ENCODE assay signal across 19 cellular contexts in genomic region chr13:110556224-110556606, GRCh38. TPM values are rescaled to one million over a fixed set of nuclear protein-coding genes. Genes with fewer than 3 reads are reported as not detected.
DNase-seq lines count a peak whose midpoint lies in the region; ATAC-seq, FAIRE-seq and TF ChIP-seq lines count a peak whose summit lies in the region.
"Had no signal": no experiment of that assay in that cellular context is flagged by ENCODE, and none has a peak within 500 bp of the region (broad histone marks: within the 10 kb centered on the region; RNA-seq: fewer than 3 reads in every experiment).

No MANE protein-coding gene starts in this region.

- H3K36me3 Mint-ChIP-seq in Calu3 (ENCODE audit: insufficient read depth, unreplicated experiment) (peaks cover 40% of the 10 kb centered on the region), mesothelial cell of epicardium (peaks cover 12% of the 10 kb centered on the region)

- ATAC-seq in body of pancreas (no peak), GM18517 (IDR thresholded peaks at IDR 0.05; ENCODE audit: unreplicated experiment) (no peak)
- ATAC-seq: activated naive CD8-positive, alpha-beta T cell treated with anti-CD3 and anti-CD28 coated beads, Interleukin-2, amount 50 U/mL, for 24 hours; T-cell had no signal

- intact Hi-C loops in Calu3 (cut with micrococcal nuclease; ENCODE audit: unreplicated experiment), result loop anchor here (10.0 kb wide), 2 partner anchors 51 to 101 kb away; no protein-coding TSS in a partner anchor
- intact Hi-C loops in body of pancreas (cut with DNase I), result no loop called here
- intact Hi-C loops in stomach (cut with DNase I; ENCODE audit: low total_unique reads), result no loop called here

- H3K27me3 ChIP-seq in body of pancreas, result no peaks in the 10 kb centered on the region
- H3K27me3 ChIP-seq in stomach, result no peaks in the 10 kb centered on the region
- H3K27me3 ChIP-seq: gastroesophageal sphincter, uterus had no signal

- FAIRE-seq in H54 (lab: Jason Lieb, UNC), result no peak

- no peak for TF ChIP-seq POLR2A in body of pancreas (IDR thresholded peaks at IDR 0.05)
- TF ChIP-seq POLR2A in stomach (IDR thresholded peaks at IDR 0.05), result no peak
- TF ChIP-seq POLR2A in H54 (IDR thresholded peaks at IDR 0.05; ENCODE audit: low read depth, low read length), result no peak

- no TSS peak for BruUV-seq in Calu3 (replicated peaks; lab: Mats Ljungman, UMichigan)

- peaks cover 86% of the 10 kb centered on the region for H3K4me1 ChIP-seq in body of pancreas
- peaks cover 23 to 91% (median 76%) of the 10 kb centered on the region in 4 donors for H3K4me1 ChIP-seq in stomach
- H3K4me1 ChIP-seq: uterus had no signal

- H3K9me3 Mint-ChIP-seq in Calu3 (ENCODE audit: low read depth, unreplicated experiment) (no peaks in the 10 kb centered on the region), mesothelial cell of epicardium (peaks cover 5% of the 10 kb centered on the region)
- H3K9me3 Mint-ChIP-seq: activated CD4-positive, alpha-beta T cell treated with anti-CD3 and anti-CD28 coated beads, Interleukin-2, amount 10 ng/mL, durations not matched to agents 24 days and 14 days; activated naive CD8-positive, alpha-beta T cell treated with anti-CD3 and anti-CD28 coated beads, Interleukin-2, amount 50 U/mL, for 24 hours; stimulated activated naive CD8-positive, alpha-beta T cell treated with anti-CD3 and anti-CD28 coated beads, Interleukin-15, Interleukin-2, amounts not matched to agents 100 ng/mL and 50 ng/mL, for 24 hours had no signal

- WGBS in body of pancreas, 2 donors, result 33 to 38% methylated on average over 1 of the region's 1 CpG
- 19 to 78% (median 51%) methylated on average over 1 of the region's 1 CpG for WGBS in stomach, 5 donors

- H3K27me3 Mint-ChIP-seq in Calu3 (ENCODE audit: unreplicated experiment), result no peaks in the 10 kb centered on the region
- H3K27me3 Mint-ChIP-seq in mesothelial cell of epicardium (ENCODE audit: low read depth), result no peaks in the 10 kb centered on the region
- H3K27me3 Mint-ChIP-seq: CD4-positive, alpha-beta memory T cell; T-cell had no signal

- no peak for TF ChIP-seq EP300 in stomach (IDR thresholded peaks at IDR 0.05)

- H3K9me3 ChIP-seq in body of pancreas, result no peaks in the 10 kb centered on the region
- H3K9me3 ChIP-seq in stomach, result no peaks in the 10 kb centered on the region
- H3K9me3 ChIP-seq: gastroesophageal sphincter, uterus had no signal

- DNase-seq in Calu3, result no peak
- no peak for DNase-seq in body of pancreas
- DNase-seq in mesothelial cell of epicardium (ENCODE audit: low spot score in 2 of 2, unreplicated experiment in 2 of 2), result no peak
- no peak for DNase-seq in stomach
- DNase-seq in H54 (ENCODE audit: insufficient read length, low spot score), result no peak
- DNase-seq in HPDE6-E6E7 (ENCODE audit: extremely low spot score), result no peak
- DNase-seq in GM19240 (ENCODE audit: insufficient read length, low spot score), result no peak
- DNase-seq: activated CD4-positive, alpha-beta T cell treated with anti-CD3 and anti-CD28 coated beads, Interleukin-2, amount 10 ng/mL, durations not matched to agents 24 days and 14 days; activated CD8-positive, alpha-beta memory T cell treated with anti-CD3 and anti-CD28 coated beads, Interleukin-2, amount 50 U/mL, for 4 hours; activated naive CD8-positive, alpha-beta T cell treated with anti-CD3 and anti-CD28 coated beads, Interleukin-2, amount 50 U/mL, for 24 hours; CD4-positive, alpha-beta memory T cell; NCI-H1105 treated with DMSO at 0.1 percent for 48 hours; NCI-H2081 treated with DMSO at 0.1 percent for 48 hours; NCI-H524; uterus had no signal

- H3K4me3 Mint-ChIP-seq in Calu3 (ENCODE audit: low read depth, unreplicated experiment) (peak overlapping the region; percentile 59), mesothelial cell of epicardium (no peak overlapping the region)
- H3K4me3 Mint-ChIP-seq: activated CD4-positive, alpha-beta T cell treated with anti-CD3 and anti-CD28 coated beads, Interleukin-2, amount 10 ng/mL, durations not matched to agents 24 days and 14 days; activated naive CD8-positive, alpha-beta T cell treated with anti-CD3 and anti-CD28 coated beads, Interleukin-2, amount 50 U/mL, for 24 hours; CD4-positive, alpha-beta memory T cell; stimulated activated naive CD8-positive, alpha-beta T cell treated with anti-CD3 and anti-CD28 coated beads, Interleukin-15, Interleukin-2, amounts not matched to agents 100 ng/mL and 50 ng/mL, for 24 hours; T-cell had no signal

- TF ChIP-seq CTCF in Calu3 (IDR thresholded peaks at IDR 0.05; ENCODE audit: unreplicated experiment) (no peak), body of pancreas (IDR thresholded peaks at IDR 0.05) (no peak), mesothelial cell of epicardium (IDR thresholded peaks at IDR 0.05; ENCODE audit: unreplicated experiment) (no peak), stomach (IDR thresholded peaks at IDR 0.05) (no peak)

- H3K4me1 Mint-ChIP-seq in Calu3 (ENCODE audit: low read depth, unreplicated experiment), result peaks cover 21% of the 10 kb centered on the region
- peaks cover 35% of the 10 kb centered on the region for H3K4me1 Mint-ChIP-seq in mesothelial cell of epicardium

- CTCF ChIA-PET in Calu3 (lab: Charles Lee), result interaction anchor here (1.0 to 1.8 kb wide), 2 partner anchors 9 to 100 kb away, joined by 3 to 5 read pairs; no protein-coding TSS in a partner anchor

- H3K27ac ChIP-seq in body of pancreas, result peak overlapping the region; percentile 83 to 98 (median 90)
- H3K27ac ChIP-seq in stomach, result peak overlapping the region; percentile 37 to 98 (median 81)
- H3K27ac ChIP-seq: gastroesophageal sphincter, uterus had no signal

- H3K36me3 ChIP-seq in body of pancreas (replicated peaks in 1 of 2; ENCODE audit: insufficient read depth in 1 of 2, low read depth in 2 of 2) (no peaks in the 10 kb centered on the region), stomach (peaks cover 0 to 18% (median 5%) of the 10 kb centered on the region in 4 donors)
- H3K36me3 ChIP-seq: uterus had no signal

- H3K27ac Mint-ChIP-seq in Calu3 (ENCODE audit: unreplicated experiment), result peak overlapping the region; percentile 89
- peak overlapping the region; percentile 50 for H3K27ac Mint-ChIP-seq in mesothelial cell of epicardium
- H3K27ac Mint-ChIP-seq: activated CD4-positive, alpha-beta T cell treated with anti-CD3 and anti-CD28 coated beads, Interleukin-2, amount 10 ng/mL, durations not matched to agents 24 days and 14 days; activated naive CD8-positive, alpha-beta T cell treated with anti-CD3 and anti-CD28 coated beads, Interleukin-2, amount 50 U/mL, for 24 hours; stimulated activated naive CD8-positive, alpha-beta T cell treated with anti-CD3 and anti-CD28 coated beads, Interleukin-15, Interleukin-2, amounts not matched to agents 100 ng/mL and 50 ng/mL, for 24 hours; T-cell had no signal

- no peak overlapping the region for H3K4me3 ChIP-seq in body of pancreas
- H3K4me3 ChIP-seq in stomach, result no peak overlapping the region
- H3K4me3 ChIP-seq: gastroesophageal sphincter, uterus had no signal

RNA-seq across cellular contexts. Expression of gene RAB20, which starts 5.3 kb away (rescaled TPM):
- total RNA-seq in Calu3 (2022) (9.7 and 11.9 TPM in 2 replicates), body of pancreas (10 to 100 TPM; 23.1 to 35.5 TPM), mesothelial cell of epicardium (8.9 to 10.2 TPM (median 9.6 TPM) in 3 replicates), stomach (10 to 100 TPM; 11.7 to 44.6 (median 20.0) TPM)
- polyA plus RNA-seq in stomach, result 10 to 100 TPM; 25.5 to 41.8 (median 36.0) TPM

RNA-seq across cellular contexts. Expression of gene NAXD, which starts 59.1 kb away (rescaled TPM):
- 11.5 and 14.0 TPM in 2 replicates for total RNA-seq in Calu3 (2022)
- total RNA-seq in body of pancreas, result 10 to 100 TPM; 23.4 to 27.5 TPM
- total RNA-seq in mesothelial cell of epicardium, result 39.5 to 41.4 TPM (median 40.8 TPM) in 3 replicates
- 10 to 100 TPM; 25.7 to 50.7 (median 34.4) TPM for total RNA-seq in stomach
- 10 to 100 TPM; 38.4 to 44.7 (median 41.4) TPM for polyA plus RNA-seq in stomach
